ENCODE assay signal across 17 cellular contexts in genomic region chr2:130303142-130303541, GRCh38. TPM values are rescaled to one million over a fixed set of nuclear protein-coding genes. Genes with fewer than 3 reads are reported as not detected.
A peak's percentile ranks its signal among the peaks of the same experiment; 100 is the strongest.
DNase-seq lines count a peak whose midpoint lies in the region; ATAC-seq and FAIRE-seq lines count a peak whose summit lies in the region.
"Had no signal": no experiment of that assay in that cellular context is flagged by ENCODE, and none has a peak within 500 bp of the region (broad histone marks: within the 10 kb centered on the region; RNA-seq: fewer than 3 reads in every experiment).

No MANE protein-coding gene starts in this region.

- no peak for DNase-seq in GM19239 (ENCODE audit: insufficient read length, low spot score)
- peak; percentile 1 for DNase-seq in amniotic epithelial cell (ENCODE audit: low read depth)
- DNase-seq in activated T-cell treated with anti-CD3 and anti-CD28 coated beads for 4 hours: no peak
- no peak for DNase-seq in activated CD4-positive, alpha-beta T cell treated with anti-CD3 and anti-CD28 coated beads, Interleukin-2, amount 50 U/mL, for 48 hours
- no peak for DNase-seq in mesenteric fat pad (ENCODE audit: low spot score)
- DNase-seq in LoVo (ENCODE audit: low spot score): no peak
- DNase-seq: CD4-positive, CD25-positive, alpha-beta regulatory T cell; cerebellar nuclear complex; EL; left colon; MV-4-11; NCI-H2227 treated with DMSO at 0.1 percent for 48 hours; psoas muscle; SW 1271; testis had no signal

- FAIRE-seq in GM19239 (lab: Jason Lieb, UNC): peak; percentile 35

- ATAC-seq in GM21717 (IDR thresholded peaks at IDR 0.05; ENCODE audit: unreplicated experiment): peak; percentile 84
- peak; percentile 60 for ATAC-seq in HG03060 (IDR thresholded peaks at IDR 0.05; ENCODE audit: low read depth, unreplicated experiment)
- ATAC-seq: psoas muscle had no signal

RNA-seq across cellular contexts. Expression of gene IMP4, which starts 39.6 kb away (rescaled TPM):
- total RNA-seq in mesenteric fat pad: 104 TPM

RNA-seq across cellular contexts. Expression of gene PTPN18, which starts 52.7 kb away (rescaled TPM):
- total RNA-seq in mesenteric fat pad: 52.2 TPM
